1 cellular context compared by ENCODE assay signal in genomic region chr3:143124683-143125520, GRCh38.
TF ChIP-seq lines count a peak whose summit lies in the region.

No MANE protein-coding gene starts in this region.

TF ChIP-seq in GM23338, 12 proteins besides CTCF, POLR2A, EP300 and RAD21 (continued from another document):
- no peak for TF ChIP-seq ZNF462 (CRISPR knock-in tag; IDR thresholded peaks at IDR 0.05)
